Comparison of ENCODE assay signal across 21 cellular contexts in genomic region chr6:13112921-13113320, GRCh38.
"Had no signal": no experiment of that assay in that cellular context is flagged by ENCODE, and none has a peak within 500 bp of the region (broad histone marks: within the 10 kb centered on the region; RNA-seq: fewer than 3 reads in every experiment).

No MANE protein-coding gene starts in this region.

- H3K4me1 Mint-ChIP-seq: immature natural killer cell; naive thymus-derived CD4-positive, alpha-beta T cell; stimulated activated effector memory CD8-positive, alpha-beta T cell treated with anti-CD3 and anti-CD28 coated beads, Interleukin-12 subunit alpha, Interleukin-12 subunit beta, amount 100 ng/mL, for 72 hours had no signal

- H3K27ac Mint-ChIP-seq: immature natural killer cell; naive thymus-derived CD4-positive, alpha-beta T cell; stimulated activated effector memory CD8-positive, alpha-beta T cell treated with anti-CD3 and anti-CD28 coated beads, Interleukin-12 subunit alpha, Interleukin-12 subunit beta, amount 100 ng/mL, for 72 hours; stimulated activated naive CD8-positive, alpha-beta T cell treated with anti-CD3 and anti-CD28 coated beads, Interleukin-15, Interleukin-2, amounts not matched to agents 100 ng/mL and 50 ng/mL, for 24 hours had no signal

- H3K36me3 ChIP-seq: colonic mucosa, esophagus squamous epithelium, gastroesophageal sphincter, neutrophil, right lobe of liver, tibial nerve had no signal

- H3K9me3 ChIP-seq: colonic mucosa, esophagus squamous epithelium, neutrophil, right lobe of liver had no signal

- DNase-seq: colonic mucosa; dermis blood vessel endothelial cell; esophagus squamous epithelium; foreskin fibroblast; glutamatergic neuron; immature natural killer cell; left ventricle myocardium superior; mesenchymal stem cell; naive thymus-derived CD4-positive, alpha-beta T cell; psoas muscle; retina; right lobe of liver; stimulated activated CD4-positive, alpha-beta T cell treated with anti-CD3 and anti-CD28 coated beads, Interleukin-4, amount 100 ng/mL, for 1 hour; stimulated activated CD8-positive, alpha-beta memory T cell treated with anti-CD3 and anti-CD28 coated beads, Interleukin-4, amount 100 ng/mL, for 48 hours had no signal

- H3K36me3 Mint-ChIP-seq: immature natural killer cell; stimulated activated effector memory CD8-positive, alpha-beta T cell treated with anti-CD3 and anti-CD28 coated beads, Interleukin-12 subunit alpha, Interleukin-12 subunit beta, amount 100 ng/mL, for 72 hours had no signal

- H3K4me3 ChIP-seq: colonic mucosa, esophagus squamous epithelium, gastroesophageal sphincter, lung, psoas muscle, right lobe of liver, tibial nerve had no signal

- H3K4me1 ChIP-seq: colonic mucosa, psoas muscle, right lobe of liver had no signal

- H3K27ac ChIP-seq: colonic mucosa, esophagus squamous epithelium, gastroesophageal sphincter, neutrophil, psoas muscle, right lobe of liver, tibial nerve had no signal

- H3K27me3 ChIP-seq: colonic mucosa, esophagus squamous epithelium, gastroesophageal sphincter, neutrophil, right lobe of liver, tibial nerve had no signal

- H3K4me3 Mint-ChIP-seq: immature natural killer cell; naive thymus-derived CD4-positive, alpha-beta T cell; stimulated activated effector memory CD8-positive, alpha-beta T cell treated with anti-CD3 and anti-CD28 coated beads, Interleukin-12 subunit alpha, Interleukin-12 subunit beta, amount 100 ng/mL, for 72 hours; stimulated activated naive CD8-positive, alpha-beta T cell treated with anti-CD3 and anti-CD28 coated beads, Interleukin-15, Interleukin-2, amounts not matched to agents 100 ng/mL and 50 ng/mL, for 24 hours had no signal

- FAIRE-seq: keratinocyte had no signal
